Comparison of ENCODE assay signal across 8 cellular contexts in the genomic region with DNA sequence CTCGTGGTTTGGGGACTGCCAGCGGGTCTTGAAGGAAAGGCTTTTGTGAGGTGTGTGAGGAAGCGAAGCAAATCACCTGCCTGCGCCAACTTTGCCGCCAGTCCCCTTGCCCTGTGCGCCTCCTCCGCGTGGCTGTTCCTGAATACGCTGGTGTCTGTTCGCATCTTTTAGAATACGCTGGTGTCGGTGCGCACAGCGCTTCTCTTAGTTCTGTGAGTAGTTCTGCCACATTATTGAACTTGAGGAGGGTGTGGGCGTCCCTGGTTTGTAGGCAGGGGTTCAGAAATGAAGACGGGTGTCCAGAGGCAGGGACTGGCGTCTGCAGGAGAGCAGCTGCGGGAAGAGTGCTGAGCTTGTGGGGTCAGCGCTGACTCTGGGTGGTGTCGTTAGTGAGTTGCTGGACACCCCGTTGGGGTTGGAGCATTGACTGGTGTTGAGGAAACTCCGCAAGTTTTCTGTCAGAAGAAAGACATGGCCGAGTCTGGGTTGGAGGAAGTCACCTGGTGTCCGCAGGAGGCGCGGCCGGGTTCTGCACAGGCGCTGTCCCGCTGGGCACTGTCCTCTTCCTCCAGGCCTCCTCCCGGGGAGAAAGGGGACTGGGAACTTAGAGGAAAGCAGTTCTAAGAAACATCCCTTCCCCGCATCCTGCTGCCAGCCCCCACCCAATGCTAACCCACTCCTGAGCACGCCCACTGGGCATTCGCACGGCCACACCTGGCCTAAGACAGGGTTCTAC. TPM values are rescaled to one million over a fixed set of nuclear protein-coding genes. Genes with fewer than 3 reads are reported as not detected.
DNase-seq lines count a peak whose midpoint lies in the region; ATAC-seq and TF ChIP-seq lines count a peak whose summit lies in the region.

No MANE protein-coding gene starts in this region.

- H3K9me3 Mint-ChIP-seq in activated naive CD4-positive, alpha-beta T cell treated with anti-CD3 and anti-CD28 coated beads, Interleukin-2, amount 50 U/mL, for 24 hours = no peaks in the 10 kb centered on the region
- H3K9me3 Mint-ChIP-seq in osteocyte (ENCODE audit: unreplicated experiment) = peaks cover 4% of the 10 kb centered on the region

- peaks cover 30% of the 10 kb centered on the region for H3K36me3 Mint-ChIP-seq in activated naive CD4-positive, alpha-beta T cell treated with anti-CD3 and anti-CD28 coated beads, Interleukin-2, amount 50 U/mL, for 24 hours
- peaks cover 6% of the 10 kb centered on the region for H3K36me3 Mint-ChIP-seq in osteocyte (ENCODE audit: unreplicated experiment)

- ATAC-seq in GM21528 (IDR thresholded peaks at IDR 0.05; ENCODE audit: low FRiP score, unreplicated experiment) = peak; percentile 34
- ATAC-seq in HG02840 (IDR thresholded peaks at IDR 0.05; ENCODE audit: low FRiP score, unreplicated experiment) = no peak

- H3K4me3 Mint-ChIP-seq in activated naive CD4-positive, alpha-beta T cell treated with anti-CD3 and anti-CD28 coated beads, Interleukin-2, amount 50 U/mL, for 24 hours = peak overlapping the region; percentile 99
- H3K4me3 Mint-ChIP-seq in osteocyte (ENCODE audit: unreplicated experiment) = peak overlapping the region; percentile 99

- no peaks in the 10 kb centered on the region for H3K27me3 Mint-ChIP-seq in activated naive CD4-positive, alpha-beta T cell treated with anti-CD3 and anti-CD28 coated beads, Interleukin-2, amount 50 U/mL, for 24 hours
- H3K27me3 Mint-ChIP-seq in osteocyte (ENCODE audit: unreplicated experiment) = no peaks in the 10 kb centered on the region

- H3K27ac Mint-ChIP-seq in activated naive CD4-positive, alpha-beta T cell treated with anti-CD3 and anti-CD28 coated beads, Interleukin-2, amount 50 U/mL, for 24 hours = peak overlapping the region; percentile 99
- H3K27ac Mint-ChIP-seq in osteocyte (ENCODE audit: unreplicated experiment) = peak overlapping the region; percentile 99

- intact Hi-C loops in head of caudate nucleus (cut with DNase I) = no loop called here

- TF ChIP-seq CTCF in osteocyte (IDR thresholded peaks at IDR 0.05) = no peak

- DNase-seq in DMS114 treated with DMSO at 0.1 percent for 48 hours (lab: John Stamatoyannopoulos, UW; ENCODE audit: unreplicated experiment) (peak; percentile 51), NCI-H1092 (lab: John Stamatoyannopoulos, UW) (peak; percentile 19), head of caudate nucleus (peak in 41 of 42 donors; percentile 18 to 71 (median 46)), osteocyte (ENCODE audit: extremely low spot score, unreplicated experiment) (no peak), AG08396 (ENCODE audit: low spot score) (no peak)

- peaks cover 39% of the 10 kb centered on the region for H3K4me1 Mint-ChIP-seq in activated naive CD4-positive, alpha-beta T cell treated with anti-CD3 and anti-CD28 coated beads, Interleukin-2, amount 50 U/mL, for 24 hours
- peaks cover 12% of the 10 kb centered on the region for H3K4me1 Mint-ChIP-seq in osteocyte (ENCODE audit: unreplicated experiment)

RNA-seq across cellular contexts. Expression of gene ZNF718, which starts 1.0 kb away (rescaled TPM):
- 5.8 and 5.9 TPM in 2 replicates for total RNA-seq in osteocyte

Comparison
In these comparisons a context has a peak if more than half of its experiments do, and no peak if none do; other contexts are left out.
1. DNase-seq: peak in DMS114 treated with DMSO at 0.1 percent for 48 hours (single experiment), NCI-H1092 (single experiment) and head of caudate nucleus (41 of 42); none in osteocyte (single experiment) and AG08396 (single experiment).